8 cellular contexts compared by ENCODE assay signal in the genomic region with DNA sequence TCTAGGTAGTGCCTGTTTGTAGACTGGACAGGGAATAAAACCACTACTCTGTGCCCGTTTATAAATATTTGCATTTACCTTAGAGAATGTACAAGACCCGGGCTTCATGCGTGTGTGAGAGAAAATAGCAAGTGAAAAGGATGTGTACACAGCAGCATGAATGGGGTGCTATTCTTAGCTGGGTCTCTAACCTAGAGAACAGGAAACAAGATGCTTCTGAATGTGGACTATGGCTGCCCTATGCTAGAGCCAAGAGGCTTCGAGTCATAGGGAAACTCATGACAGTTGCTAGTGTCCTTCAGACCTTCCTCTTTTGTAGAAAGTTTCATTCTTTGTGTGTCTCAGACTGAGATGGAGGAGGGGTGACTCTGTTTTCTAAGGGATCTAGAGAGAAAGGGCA. TPM values are rescaled to one million over a fixed set of nuclear protein-coding genes. Genes with fewer than 3 reads are reported as not detected.
DNase-seq lines count a peak whose midpoint lies in the region; ATAC-seq and TF ChIP-seq lines count a peak whose summit lies in the region.
"Not testable (repeated sequence)": the region's sequence is repeated elsewhere in the genome, so short reads cannot be mapped to it uniquely, and the experiment has no call there.

No MANE protein-coding gene starts in this region.

- H3K4me1 Mint-ChIP-seq in activated B cell treated with CpG ODN at 0.5 μM for 24 hours, result not testable (repeated sequence)

- POLR2A ChIA-PET in activated B cell treated with CpG ODN at 0.5 μM for 24 hours (lab: Charles Lee), result not testable (repeated sequence)

- ATAC-seq in GM18499 (IDR thresholded peaks at IDR 0.05; ENCODE audit: insufficient read depth, unreplicated experiment) (peak; percentile 95), GM19328 (IDR thresholded peaks at IDR 0.05; ENCODE audit: unreplicated experiment) (peak; percentile 96), GM21576 (IDR thresholded peaks at IDR 0.05; ENCODE audit: unreplicated experiment) (peak; percentile 99), HG02938 (IDR thresholded peaks at IDR 0.05; ENCODE audit: unreplicated experiment) (peak; percentile 97), HG03342 (IDR thresholded peaks at IDR 0.05; ENCODE audit: unreplicated experiment) (peak; percentile 98), activated B cell treated with CpG ODN at 0.5 μM for 24 hours (ENCODE audit: low read depth) (peak; percentile 93), Right ventricle myocardium superior (ENCODE audit: poor library complexity) (peak; percentile 80), sciatic nerve (peak; percentile 89)

- not testable (repeated sequence) for DNase-seq in activated B cell treated with CpG ODN at 0.5 μM for 24 hours; Right ventricle myocardium superior; sciatic nerve (ENCODE audit: low spot score)

- intact Hi-C loops in activated B cell treated with CpG ODN at 0.5 μM for 24 hours (cut with micrococcal nuclease); Right ventricle myocardium superior (cut with DNase I); sciatic nerve (cut with DNase I): not testable (repeated sequence)

- H3K9me3 Mint-ChIP-seq in activated B cell treated with CpG ODN at 0.5 μM for 24 hours, result not testable (repeated sequence)

- peak overlapping the region; percentile 63 for H3K27ac Mint-ChIP-seq in activated B cell treated with CpG ODN at 0.5 μM for 24 hours

- not testable (repeated sequence) for H3K4me3 Mint-ChIP-seq in activated B cell treated with CpG ODN at 0.5 μM for 24 hours

- H3K27me3 Mint-ChIP-seq in activated B cell treated with CpG ODN at 0.5 μM for 24 hours, result not testable (repeated sequence)

- CTCF ChIA-PET in activated B cell treated with CpG ODN at 0.5 μM for 24 hours (lab: Charles Lee), result not testable (repeated sequence)

- H3K36me3 Mint-ChIP-seq in activated B cell treated with CpG ODN at 0.5 μM for 24 hours (ENCODE audit: low read depth), result not testable (repeated sequence)

- not testable (repeated sequence) for TF ChIP-seq CTCF in activated B cell treated with CpG ODN at 0.5 μM for 24 hours (IDR thresholded peaks at IDR 0.05)

RNA-seq across cellular contexts. Expression of gene SRGAP2C, which starts 39.9 kb away (rescaled TPM):
- 20.4 and 23.8 TPM in 2 replicates for total RNA-seq in activated B cell treated with CpG ODN at 0.5 μM for 24 hours
- 10.8 TPM for total RNA-seq in Right ventricle myocardium superior
- 69.9 TPM for total RNA-seq in sciatic nerve

RNA-seq across cellular contexts. Expression of gene FAM72B, which starts 40.6 kb away (rescaled TPM):
- total RNA-seq in activated B cell treated with CpG ODN at 0.5 μM for 24 hours (0.98 and 2.2 TPM in 2 replicates), Right ventricle myocardium superior (not detected), sciatic nerve (0.89 TPM)
